Comparison of ENCODE assay signal across 8 cellular contexts in the genomic region with DNA sequence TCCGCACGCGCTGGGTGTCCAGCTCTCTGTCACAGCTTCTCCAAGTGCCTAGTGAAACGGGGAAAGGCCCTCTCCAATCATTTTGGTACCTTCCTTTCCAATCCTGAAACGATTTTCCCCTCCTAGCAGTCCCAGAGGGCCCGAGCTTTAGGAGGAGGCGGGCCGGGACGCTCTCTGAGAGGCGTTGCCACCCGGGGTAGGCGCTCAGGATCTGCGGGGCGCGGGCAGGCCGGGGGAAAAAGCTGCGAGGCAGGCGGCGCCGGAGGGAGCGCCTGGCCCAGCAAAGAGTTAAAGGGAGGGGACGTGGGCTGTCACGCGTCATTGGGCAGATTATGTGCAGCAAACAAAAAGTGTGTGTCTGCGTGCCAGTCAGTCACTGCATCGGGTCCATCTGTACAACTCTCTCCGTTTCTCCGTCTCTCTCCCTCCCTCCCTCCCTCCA. TPM values are rescaled to one million over a fixed set of nuclear protein-coding genes. Genes with fewer than 3 reads are reported as not detected.
DNase-seq lines count a peak whose midpoint lies in the region; ATAC-seq and TF ChIP-seq lines count a peak whose summit lies in the region.

Gene PRDM8, plus strand, starts transcription at position 372 of the 442 bp plus-strand sequence. CDS start 2,578 bp downstream, outside the sequence.

- H3K27me3 ChIP-seq in RWPE2 (ENCODE audit: insufficient read depth, poor library complexity, severe bottlenecking) = peaks cover 12% of the 10 kb centered on the region

- no peaks in the 10 kb centered on the region for H3K9me3 ChIP-seq in RWPE2 (ENCODE audit: severe bottlenecking)

- peak within 1 kb of the TSS; percentile 27 for H3K4me3 ChIP-seq in RWPE2 (ENCODE audit: severe bottlenecking)

- H3K4me3 Mint-ChIP-seq in type B pancreatic cell = peak within 1 kb of the TSS; percentile 81

- no peak within 1 kb of the TSS for H3K27ac ChIP-seq in RWPE2 (ENCODE audit: poor library complexity, severe bottlenecking)

- H3K36me3 ChIP-seq in RWPE2 (ENCODE audit: low read depth) = no peaks in the 10 kb centered on the region

- peak within 1 kb of the TSS; percentile 17 for H3K27ac Mint-ChIP-seq in type B pancreatic cell

- H3K27me3 Mint-ChIP-seq in type B pancreatic cell = peaks cover 96% of the 10 kb centered on the region

- TF ChIP-seq CTCF in RWPE2 (IDR thresholded peaks at IDR 0.05; ENCODE audit: poor library complexity, severe bottlenecking) = no peak
- TF ChIP-seq CTCF in type B pancreatic cell (conservative IDR thresholded peaks at IDR 0.05) = no peak

- no peaks in the 10 kb centered on the region for H3K36me3 Mint-ChIP-seq in type B pancreatic cell

- ATAC-seq in RWPE2 (ENCODE audit: low read depth) (no peak), GM19397 (IDR thresholded peaks at IDR 0.05; ENCODE audit: unreplicated experiment) (no peak)

- H3K4me1 ChIP-seq in RWPE2 (ENCODE audit: insufficient read depth, poor library complexity, severe bottlenecking) = peaks cover 5% of the 10 kb centered on the region

- H3K9me3 Mint-ChIP-seq in type B pancreatic cell = no peaks in the 10 kb centered on the region

- peak; percentile 44 for DNase-seq in NCI-H1105 treated with DMSO at 0.1 percent for 48 hours (lab: John Stamatoyannopoulos, UW)
- no peak for DNase-seq in NCI-H1105 (lab: John Stamatoyannopoulos, UW)
- DNase-seq in RWPE2 (ENCODE audit: low spot score) = no peak
- DNase-seq in cerebellum (ENCODE audit: low spot score) = no peak
- DNase-seq in middle frontal gyrus (ENCODE audit: extremely low spot score, low spot score) = peak; percentile 63
- no peak for DNase-seq in type B pancreatic cell (ENCODE audit: extremely low spot score, unreplicated experiment)
- no peak for DNase-seq in inferior parietal cortex (ENCODE audit: extremely low spot score)

- peaks cover 20% of the 10 kb centered on the region for H3K4me1 Mint-ChIP-seq in type B pancreatic cell (ENCODE audit: unreplicated experiment)

RNA-seq across cellular contexts. Expression of gene PRDM8, which starts in this region (rescaled TPM):
- total RNA-seq in cerebellum (47.9 TPM), type B pancreatic cell (ENCODE audit: low replicate concordance) (1.5 and 6.2 TPM in 2 replicates)

Comparison
In these comparisons a context has a peak if more than half of its experiments do, and no peak if none do; other contexts are left out.
1. DNase-seq: peak in NCI-H1105 treated with DMSO at 0.1 percent for 48 hours (single experiment) and middle frontal gyrus (single experiment); none in NCI-H1105 (single experiment), RWPE2 (single experiment), cerebellum (single experiment), type B pancreatic cell (single experiment) and inferior parietal cortex (single experiment).